Comparison of ENCODE assay signal across 1 cellular context in the genomic region with DNA sequence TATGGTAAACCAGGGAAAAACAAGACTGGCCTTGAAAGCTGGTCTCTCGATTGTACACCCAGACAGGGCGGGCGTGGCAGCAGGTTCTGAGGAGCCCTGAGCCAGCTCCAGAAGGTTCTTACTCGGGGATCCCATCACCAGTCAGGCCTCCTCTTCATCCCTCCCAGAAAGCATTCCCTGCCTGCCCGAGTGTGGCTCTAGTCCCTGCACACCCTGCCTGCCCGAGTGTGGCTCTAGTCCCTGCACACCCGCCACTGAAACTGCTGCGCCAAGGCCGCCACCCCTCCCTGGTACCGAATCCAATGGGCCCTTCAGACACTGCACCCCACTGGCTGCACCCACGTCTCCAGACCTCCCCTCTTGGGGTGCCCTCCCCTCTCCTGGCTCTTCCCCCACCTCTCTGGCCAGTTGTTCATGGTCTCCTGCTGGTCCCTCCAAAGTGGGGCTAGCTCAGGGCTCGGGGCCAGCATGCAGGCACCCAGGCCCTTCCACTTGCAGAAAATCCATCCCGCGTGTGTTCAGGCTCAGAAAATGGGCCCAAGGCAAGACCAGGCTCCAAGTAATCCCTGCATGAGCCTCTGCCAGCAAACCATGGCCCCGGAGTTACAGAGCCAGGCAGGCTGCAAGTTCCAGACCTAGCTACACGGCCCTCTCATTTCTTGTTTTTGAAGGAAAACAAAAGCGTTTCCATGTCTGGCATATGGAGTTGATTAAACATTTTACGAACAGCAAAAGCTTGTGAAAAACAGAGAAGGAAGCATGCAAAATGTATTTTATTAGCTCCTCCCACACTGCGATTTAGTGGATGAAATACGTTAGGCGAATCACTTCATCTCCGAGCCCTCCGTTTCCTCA.
TF ChIP-seq lines count a peak whose summit lies in the region.

No MANE protein-coding gene starts in this region.

TF ChIP-seq in WTC11, 78 proteins besides CTCF, POLR2A, EP300 and RAD21 (continued from another document):
- TF ChIP-seq, protein P1, sequence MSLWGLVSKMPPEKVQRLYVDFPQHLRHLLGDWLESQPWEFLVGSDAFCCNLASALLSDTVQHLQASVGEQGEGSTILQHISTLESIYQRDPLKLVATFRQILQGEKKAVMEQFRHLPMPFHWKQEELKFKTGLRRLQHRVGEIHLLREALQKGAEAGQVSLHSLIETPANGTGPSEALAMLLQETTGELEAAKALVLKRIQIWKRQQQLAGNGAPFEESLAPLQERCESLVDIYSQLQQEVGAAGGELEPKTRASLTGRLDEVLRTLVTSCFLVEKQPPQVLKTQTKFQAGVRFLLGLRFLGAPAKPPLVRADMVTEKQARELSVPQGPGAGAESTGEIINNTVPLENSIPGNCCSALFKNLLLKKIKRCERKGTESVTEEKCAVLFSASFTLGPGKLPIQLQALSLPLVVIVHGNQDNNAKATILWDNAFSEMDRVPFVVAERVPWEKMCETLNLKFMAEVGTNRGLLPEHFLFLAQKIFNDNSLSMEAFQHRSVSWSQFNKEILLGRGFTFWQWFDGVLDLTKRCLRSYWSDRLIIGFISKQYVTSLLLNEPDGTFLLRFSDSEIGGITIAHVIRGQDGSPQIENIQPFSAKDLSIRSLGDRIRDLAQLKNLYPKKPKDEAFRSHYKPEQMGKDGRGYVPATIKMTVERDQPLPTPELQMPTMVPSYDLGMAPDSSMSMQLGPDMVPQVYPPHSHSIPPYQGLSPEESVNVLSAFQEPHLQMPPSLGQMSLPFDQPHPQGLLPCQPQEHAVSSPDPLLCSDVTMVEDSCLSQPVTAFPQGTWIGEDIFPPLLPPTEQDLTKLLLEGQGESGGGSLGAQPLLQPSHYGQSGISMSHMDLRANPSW (CRISPR knock-in tag; conservative IDR thresholded peaks at IDR 0.05; ENCODE audit: low read depth): no peak
- TF ChIP-seq, protein P2, sequence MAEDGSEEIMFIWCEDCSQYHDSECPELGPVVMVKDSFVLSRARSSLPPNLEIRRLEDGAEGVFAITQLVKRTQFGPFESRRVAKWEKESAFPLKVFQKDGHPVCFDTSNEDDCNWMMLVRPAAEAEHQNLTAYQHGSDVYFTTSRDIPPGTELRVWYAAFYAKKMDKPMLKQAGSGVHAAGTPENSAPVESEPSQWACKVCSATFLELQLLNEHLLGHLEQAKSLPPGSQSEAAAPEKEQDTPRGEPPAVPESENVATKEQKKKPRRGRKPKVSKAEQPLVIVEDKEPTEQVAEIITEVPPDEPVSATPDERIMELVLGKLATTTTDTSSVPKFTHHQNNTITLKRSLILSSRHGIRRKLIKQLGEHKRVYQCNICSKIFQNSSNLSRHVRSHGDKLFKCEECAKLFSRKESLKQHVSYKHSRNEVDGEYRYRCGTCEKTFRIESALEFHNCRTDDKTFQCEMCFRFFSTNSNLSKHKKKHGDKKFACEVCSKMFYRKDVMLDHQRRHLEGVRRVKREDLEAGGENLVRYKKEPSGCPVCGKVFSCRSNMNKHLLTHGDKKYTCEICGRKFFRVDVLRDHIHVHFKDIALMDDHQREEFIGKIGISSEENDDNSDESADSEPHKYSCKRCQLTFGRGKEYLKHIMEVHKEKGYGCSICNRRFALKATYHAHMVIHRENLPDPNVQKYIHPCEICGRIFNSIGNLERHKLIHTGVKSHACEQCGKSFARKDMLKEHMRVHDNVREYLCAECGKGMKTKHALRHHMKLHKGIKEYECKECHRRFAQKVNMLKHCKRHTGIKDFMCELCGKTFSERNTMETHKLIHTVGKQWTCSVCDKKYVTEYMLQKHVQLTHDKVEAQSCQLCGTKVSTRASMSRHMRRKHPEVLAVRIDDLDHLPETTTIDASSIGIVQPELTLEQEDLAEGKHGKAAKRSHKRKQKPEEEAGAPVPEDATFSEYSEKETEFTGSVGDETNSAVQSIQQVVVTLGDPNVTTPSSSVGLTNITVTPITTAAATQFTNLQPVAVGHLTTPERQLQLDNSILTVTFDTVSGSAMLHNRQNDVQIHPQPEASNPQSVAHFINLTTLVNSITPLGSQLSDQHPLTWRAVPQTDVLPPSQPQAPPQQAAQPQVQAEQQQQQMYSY (CRISPR knock-in tag; IDR thresholded peaks at IDR 0.05): no peak
- TF ChIP-seq, protein P3, sequence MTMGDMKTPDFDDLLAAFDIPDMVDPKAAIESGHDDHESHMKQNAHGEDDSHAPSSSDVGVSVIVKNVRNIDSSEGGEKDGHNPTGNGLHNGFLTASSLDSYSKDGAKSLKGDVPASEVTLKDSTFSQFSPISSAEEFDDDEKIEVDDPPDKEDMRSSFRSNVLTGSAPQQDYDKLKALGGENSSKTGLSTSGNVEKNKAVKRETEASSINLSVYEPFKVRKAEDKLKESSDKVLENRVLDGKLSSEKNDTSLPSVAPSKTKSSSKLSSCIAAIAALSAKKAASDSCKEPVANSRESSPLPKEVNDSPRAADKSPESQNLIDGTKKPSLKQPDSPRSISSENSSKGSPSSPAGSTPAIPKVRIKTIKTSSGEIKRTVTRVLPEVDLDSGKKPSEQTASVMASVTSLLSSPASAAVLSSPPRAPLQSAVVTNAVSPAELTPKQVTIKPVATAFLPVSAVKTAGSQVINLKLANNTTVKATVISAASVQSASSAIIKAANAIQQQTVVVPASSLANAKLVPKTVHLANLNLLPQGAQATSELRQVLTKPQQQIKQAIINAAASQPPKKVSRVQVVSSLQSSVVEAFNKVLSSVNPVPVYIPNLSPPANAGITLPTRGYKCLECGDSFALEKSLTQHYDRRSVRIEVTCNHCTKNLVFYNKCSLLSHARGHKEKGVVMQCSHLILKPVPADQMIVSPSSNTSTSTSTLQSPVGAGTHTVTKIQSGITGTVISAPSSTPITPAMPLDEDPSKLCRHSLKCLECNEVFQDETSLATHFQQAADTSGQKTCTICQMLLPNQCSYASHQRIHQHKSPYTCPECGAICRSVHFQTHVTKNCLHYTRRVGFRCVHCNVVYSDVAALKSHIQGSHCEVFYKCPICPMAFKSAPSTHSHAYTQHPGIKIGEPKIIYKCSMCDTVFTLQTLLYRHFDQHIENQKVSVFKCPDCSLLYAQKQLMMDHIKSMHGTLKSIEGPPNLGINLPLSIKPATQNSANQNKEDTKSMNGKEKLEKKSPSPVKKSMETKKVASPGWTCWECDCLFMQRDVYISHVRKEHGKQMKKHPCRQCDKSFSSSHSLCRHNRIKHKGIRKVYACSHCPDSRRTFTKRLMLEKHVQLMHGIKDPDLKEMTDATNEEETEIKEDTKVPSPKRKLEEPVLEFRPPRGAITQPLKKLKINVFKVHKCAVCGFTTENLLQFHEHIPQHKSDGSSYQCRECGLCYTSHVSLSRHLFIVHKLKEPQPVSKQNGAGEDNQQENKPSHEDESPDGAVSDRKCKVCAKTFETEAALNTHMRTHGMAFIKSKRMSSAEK (CRISPR knock-in tag; IDR thresholded peaks at IDR 0.05; ENCODE audit: borderline replicate concordance): no peak
- TF ChIP-seq, protein P4, sequence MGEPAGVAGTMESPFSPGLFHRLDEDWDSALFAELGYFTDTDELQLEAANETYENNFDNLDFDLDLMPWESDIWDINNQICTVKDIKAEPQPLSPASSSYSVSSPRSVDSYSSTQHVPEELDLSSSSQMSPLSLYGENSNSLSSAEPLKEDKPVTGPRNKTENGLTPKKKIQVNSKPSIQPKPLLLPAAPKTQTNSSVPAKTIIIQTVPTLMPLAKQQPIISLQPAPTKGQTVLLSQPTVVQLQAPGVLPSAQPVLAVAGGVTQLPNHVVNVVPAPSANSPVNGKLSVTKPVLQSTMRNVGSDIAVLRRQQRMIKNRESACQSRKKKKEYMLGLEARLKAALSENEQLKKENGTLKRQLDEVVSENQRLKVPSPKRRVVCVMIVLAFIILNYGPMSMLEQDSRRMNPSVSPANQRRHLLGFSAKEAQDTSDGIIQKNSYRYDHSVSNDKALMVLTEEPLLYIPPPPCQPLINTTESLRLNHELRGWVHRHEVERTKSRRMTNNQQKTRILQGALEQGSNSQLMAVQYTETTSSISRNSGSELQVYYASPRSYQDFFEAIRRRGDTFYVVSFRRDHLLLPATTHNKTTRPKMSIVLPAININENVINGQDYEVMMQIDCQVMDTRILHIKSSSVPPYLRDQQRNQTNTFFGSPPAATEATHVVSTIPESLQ (CRISPR knock-in tag; IDR thresholded peaks at IDR 0.05): no peak
- TF ChIP-seq, protein P5, sequence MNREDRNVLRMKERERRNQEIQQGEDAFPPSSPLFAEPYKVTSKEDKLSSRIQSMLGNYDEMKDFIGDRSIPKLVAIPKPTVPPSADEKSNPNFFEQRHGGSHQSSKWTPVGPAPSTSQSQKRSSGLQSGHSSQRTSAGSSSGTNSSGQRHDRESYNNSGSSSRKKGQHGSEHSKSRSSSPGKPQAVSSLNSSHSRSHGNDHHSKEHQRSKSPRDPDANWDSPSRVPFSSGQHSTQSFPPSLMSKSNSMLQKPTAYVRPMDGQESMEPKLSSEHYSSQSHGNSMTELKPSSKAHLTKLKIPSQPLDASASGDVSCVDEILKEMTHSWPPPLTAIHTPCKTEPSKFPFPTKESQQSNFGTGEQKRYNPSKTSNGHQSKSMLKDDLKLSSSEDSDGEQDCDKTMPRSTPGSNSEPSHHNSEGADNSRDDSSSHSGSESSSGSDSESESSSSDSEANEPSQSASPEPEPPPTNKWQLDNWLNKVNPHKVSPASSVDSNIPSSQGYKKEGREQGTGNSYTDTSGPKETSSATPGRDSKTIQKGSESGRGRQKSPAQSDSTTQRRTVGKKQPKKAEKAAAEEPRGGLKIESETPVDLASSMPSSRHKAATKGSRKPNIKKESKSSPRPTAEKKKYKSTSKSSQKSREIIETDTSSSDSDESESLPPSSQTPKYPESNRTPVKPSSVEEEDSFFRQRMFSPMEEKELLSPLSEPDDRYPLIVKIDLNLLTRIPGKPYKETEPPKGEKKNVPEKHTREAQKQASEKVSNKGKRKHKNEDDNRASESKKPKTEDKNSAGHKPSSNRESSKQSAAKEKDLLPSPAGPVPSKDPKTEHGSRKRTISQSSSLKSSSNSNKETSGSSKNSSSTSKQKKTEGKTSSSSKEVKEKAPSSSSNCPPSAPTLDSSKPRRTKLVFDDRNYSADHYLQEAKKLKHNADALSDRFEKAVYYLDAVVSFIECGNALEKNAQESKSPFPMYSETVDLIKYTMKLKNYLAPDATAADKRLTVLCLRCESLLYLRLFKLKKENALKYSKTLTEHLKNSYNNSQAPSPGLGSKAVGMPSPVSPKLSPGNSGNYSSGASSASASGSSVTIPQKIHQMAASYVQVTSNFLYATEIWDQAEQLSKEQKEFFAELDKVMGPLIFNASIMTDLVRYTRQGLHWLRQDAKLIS (CRISPR knock-in tag; IDR thresholded peaks at IDR 0.05; ENCODE audit: borderline replicate concordance): no peak
